Comparison of ENCODE assay signal across 26 cellular contexts in genomic region chr3:155607761-155608160, GRCh38.
"Had no signal": no experiment of that assay in that cellular context is flagged by ENCODE, and none has a peak within 500 bp of the region (broad histone marks: within the 10 kb centered on the region; RNA-seq: fewer than 3 reads in every experiment).

No MANE protein-coding gene starts in this region.

- H3K27ac Mint-ChIP-seq: activated B cell treated with CpG ODN at 0.5 μM for 24 hours; activated CD4-positive, alpha-beta T cell treated with anti-CD3 and anti-CD28 coated beads, Interleukin-2, amount 10 ng/mL, durations not matched to agents 24 days and 14 days; activated CD8-positive, alpha-beta memory T cell treated with anti-CD3 and anti-CD28 coated beads, Interleukin-2, amount 10 ng/mL, durations not matched to agents 7 days and 5 days; activated naive CD8-positive, alpha-beta T cell; activated T-cell treated with anti-CD3 and anti-CD28 coated beads, Interleukin-2, amount 50 U/mL, for 24 hours; T-cell had no signal

- H3K27ac ChIP-seq: KMS-11, SK-N-MC had no signal

- H3K27me3 Mint-ChIP-seq: activated naive CD8-positive, alpha-beta T cell; activated T-cell treated with anti-CD3 and anti-CD28 coated beads, Interleukin-2, amount 50 U/mL, for 24 hours had no signal

- H3K4me2 ChIP-seq: KMS-11 had no signal

- DNase-seq: activated B cell treated with CpG ODN at 0.5 μM for 24 hours; activated CD4-positive, alpha-beta T cell treated with anti-CD3 and anti-CD28 coated beads for 1 hour; activated CD4-positive, alpha-beta T cell treated with anti-CD3 and anti-CD28 coated beads, Interleukin-2, amount 10 ng/mL, durations not matched to agents 24 days and 14 days; activated CD4-positive, alpha-beta T cell treated with anti-CD3 and anti-CD28 coated beads, Interleukin-2, amount 50 U/mL, for 48 hours; activated CD8-positive, alpha-beta memory T cell treated with anti-CD3 and anti-CD28 coated beads, Interleukin-2, amount 10 ng/mL, durations not matched to agents 7 days and 5 days; activated effector memory CD4-positive, alpha-beta T cell treated with anti-CD3 and anti-CD28 coated beads, Interleukin-2, amount 50 U/mL, for 16 hours; activated naive CD4-positive, alpha-beta T cell treated with Interleukin-2 at 50 U/mL for 16 hours; activated T-cell treated with anti-CD3 and anti-CD28 coated beads, Interleukin-2, amount 50 U/mL, for 24 hours; amygdala; NCI-H1105; NCI-H1436; NCI-H1694 treated with DMSO at 0.1 percent for 48 hours; NCI-H2029 treated with DMSO at 0.1 percent for 48 hours; NCI-H345; NCI-H510A; NCI-H526 treated with DMSO at 0.1 percent for 48 hours; NCI-H82; T-cell; T-helper 2 cell; T1000 had no signal

- FAIRE-seq: astrocyte, TTC549 had no signal

- ATAC-seq: activated CD8-positive, alpha-beta memory T cell treated with anti-CD3 and anti-CD28 coated beads, Interleukin-2, amount 10 ng/mL, durations not matched to agents 7 days and 5 days; T-cell had no signal

- H3K36me3 Mint-ChIP-seq: activated CD8-positive, alpha-beta memory T cell treated with anti-CD3 and anti-CD28 coated beads, Interleukin-2, amount 10 ng/mL, durations not matched to agents 7 days and 5 days; T-cell had no signal

- H3K4me3 ChIP-seq: SK-N-MC had no signal

- H3K9ac ChIP-seq: KMS-11 had no signal

- H3K4me3 Mint-ChIP-seq: activated B cell treated with CpG ODN at 0.5 μM for 24 hours; activated CD4-positive, alpha-beta T cell treated with anti-CD3 and anti-CD28 coated beads, Interleukin-2, amount 10 ng/mL, durations not matched to agents 24 days and 14 days; activated CD8-positive, alpha-beta memory T cell treated with anti-CD3 and anti-CD28 coated beads, Interleukin-2, amount 10 ng/mL, durations not matched to agents 7 days and 5 days; activated naive CD8-positive, alpha-beta T cell; activated T-cell treated with anti-CD3 and anti-CD28 coated beads, Interleukin-2, amount 50 U/mL, for 24 hours; brain; T-cell had no signal

- H3K4me1 Mint-ChIP-seq: activated B cell treated with CpG ODN at 0.5 μM for 24 hours; activated CD4-positive, alpha-beta T cell treated with anti-CD3 and anti-CD28 coated beads, Interleukin-2, amount 10 ng/mL, durations not matched to agents 24 days and 14 days; activated CD8-positive, alpha-beta memory T cell treated with anti-CD3 and anti-CD28 coated beads, Interleukin-2, amount 10 ng/mL, durations not matched to agents 7 days and 5 days had no signal
